Comparison of ENCODE assay signal across 15 cellular contexts in genomic region chr2:240795468-240795867, GRCh38.
"Had no signal": no experiment of that assay in that cellular context is flagged by ENCODE, and none has a peak within 500 bp of the region (broad histone marks: within the 10 kb centered on the region; RNA-seq: fewer than 3 reads in every experiment).

No MANE protein-coding gene starts in this region.

- ATAC-seq: esophagus mucosa; sciatic nerve; stimulated activated effector memory CD8-positive, alpha-beta T cell treated with anti-CD3 and anti-CD28 coated beads, Interleukin-12 subunit alpha, Interleukin-12 subunit beta, amount 100 ng/mL, for 72 hours; WTC11 had no signal

- H3K27ac ChIP-seq: adrenal gland, prostate gland, tibial artery, uterus had no signal

- DNase-seq: activated CD4-positive, alpha-beta T cell treated with anti-CD3 and anti-CD28 coated beads, Interleukin-2, amount 10 ng/mL, durations not matched to agents 24 days and 14 days; activated naive CD4-positive, alpha-beta T cell treated with Interleukin-2 at 50 U/mL for 16 hours; adrenal gland; hippocampal formation; naive B cell; stimulated activated CD4-positive, alpha-beta T cell treated with anti-CD3 and anti-CD28 coated beads, Interleukin-2, amount 100 ng/mL, for 24 hours; SW 1271; tibial artery; uterus had no signal

- H3K4me3 Mint-ChIP-seq: activated CD4-positive, alpha-beta T cell treated with anti-CD3 and anti-CD28 coated beads, Interleukin-2, amount 10 ng/mL, durations not matched to agents 24 days and 14 days; activated T-helper 1 cell treated with anti-CD3 and anti-CD28 coated beads, Interleukin-12 subunit alpha, Interleukin-12 subunit beta, Interleukin-2, Interleukin-4 antibody, amounts not matched to agents 30 ng/mL and 10 ng/mL and 1 ng/mL, durations not matched to agents 14 hours and 24 hours and 36 hours; naive B cell; stimulated activated effector memory CD8-positive, alpha-beta T cell treated with anti-CD3 and anti-CD28 coated beads, Interleukin-12 subunit alpha, Interleukin-12 subunit beta, amount 100 ng/mL, for 72 hours; WTC11 had no signal

- H3K27me3 ChIP-seq: adrenal gland, uterus had no signal

- H3K4me1 Mint-ChIP-seq: activated CD4-positive, alpha-beta T cell treated with anti-CD3 and anti-CD28 coated beads, Interleukin-2, amount 10 ng/mL, durations not matched to agents 24 days and 14 days; naive B cell; stimulated activated effector memory CD8-positive, alpha-beta T cell treated with anti-CD3 and anti-CD28 coated beads, Interleukin-12 subunit alpha, Interleukin-12 subunit beta, amount 100 ng/mL, for 72 hours had no signal

- H3K9me3 Mint-ChIP-seq: activated CD4-positive, alpha-beta T cell treated with anti-CD3 and anti-CD28 coated beads, Interleukin-2, amount 10 ng/mL, durations not matched to agents 24 days and 14 days; activated T-helper 1 cell treated with anti-CD3 and anti-CD28 coated beads, Interleukin-12 subunit alpha, Interleukin-12 subunit beta, Interleukin-2, Interleukin-4 antibody, amounts not matched to agents 30 ng/mL and 10 ng/mL and 1 ng/mL, durations not matched to agents 14 hours and 24 hours and 36 hours; stimulated activated effector memory CD8-positive, alpha-beta T cell treated with anti-CD3 and anti-CD28 coated beads, Interleukin-12 subunit alpha, Interleukin-12 subunit beta, amount 100 ng/mL, for 72 hours; WTC11 had no signal

- H3K4me1 ChIP-seq: adrenal gland, tibial artery, uterus had no signal

- H3K9me3 ChIP-seq: adrenal gland, prostate gland, tibial artery, uterus had no signal

- H3K36me3 ChIP-seq: adrenal gland, prostate gland, tibial artery, uterus had no signal

- H3K36me3 Mint-ChIP-seq: naive B cell; stimulated activated effector memory CD8-positive, alpha-beta T cell treated with anti-CD3 and anti-CD28 coated beads, Interleukin-12 subunit alpha, Interleukin-12 subunit beta, amount 100 ng/mL, for 72 hours had no signal

- H3K27ac Mint-ChIP-seq: activated CD4-positive, alpha-beta T cell treated with anti-CD3 and anti-CD28 coated beads, Interleukin-2, amount 10 ng/mL, durations not matched to agents 24 days and 14 days; activated T-helper 1 cell treated with anti-CD3 and anti-CD28 coated beads, Interleukin-12 subunit alpha, Interleukin-12 subunit beta, Interleukin-2, Interleukin-4 antibody, amounts not matched to agents 30 ng/mL and 10 ng/mL and 1 ng/mL, durations not matched to agents 14 hours and 24 hours and 36 hours; naive B cell; stimulated activated effector memory CD8-positive, alpha-beta T cell treated with anti-CD3 and anti-CD28 coated beads, Interleukin-12 subunit alpha, Interleukin-12 subunit beta, amount 100 ng/mL, for 72 hours had no signal

- H3K4me3 ChIP-seq: adrenal gland, prostate gland, tibial artery, uterus had no signal
